Comparison of ENCODE assay signal across 1 cellular context in genomic region chr9:14071484-14071883, GRCh38.
TF ChIP-seq lines count a peak whose summit lies in the region.

No MANE protein-coding gene starts in this region.

TF ChIP-seq in K562, 482 proteins besides CTCF, POLR2A, EP300 and RAD21 (continued from another document):
- TF ChIP-seq ZBTB49 (CRISPR knock-in tag; IDR thresholded peaks at IDR 0.05; ENCODE audit: borderline replicate concordance), result no peak
- TF ChIP-seq MNT (conservative IDR thresholded peaks at IDR 0.05), result no peak
- no peak for TF ChIP-seq SMAD4 (CRISPR knock-in tag; conservative IDR thresholded peaks at IDR 0.05)
- no peak for TF ChIP-seq ADNP (tag; IDR thresholded peaks at IDR 0.05)
- TF ChIP-seq HMGN3 (IDR thresholded peaks at IDR 0.05; ENCODE audit: borderline replicate concordance, extremely low read depth, insufficient read length, low read depth, low read length), result no peak
